Comparison of ENCODE assay signal across 17 cellular contexts in the genomic region with DNA sequence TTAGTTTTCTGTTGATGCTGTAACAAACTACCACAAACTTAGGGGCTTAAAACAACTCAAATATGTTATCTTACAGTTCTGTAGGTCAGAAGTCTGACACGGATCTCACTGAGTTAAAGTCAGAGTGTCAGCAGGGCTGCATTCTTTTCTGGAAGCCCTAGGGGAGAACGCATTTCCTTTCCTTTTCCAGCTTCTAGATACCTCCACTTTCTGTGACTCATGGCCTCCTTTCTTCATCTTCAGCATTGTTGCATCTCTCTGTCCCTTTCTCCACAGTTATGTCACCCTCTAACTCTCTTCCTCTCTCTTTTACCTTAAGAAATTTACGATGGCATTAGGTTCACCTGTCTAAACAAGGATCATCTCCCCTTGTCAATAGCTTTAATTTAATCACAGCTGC. TPM values are rescaled to one million over a fixed set of nuclear protein-coding genes. Genes with fewer than 3 reads are reported as not detected.
A peak's percentile ranks its signal among the peaks of the same experiment; 100 is the strongest.
DNase-seq lines count a peak whose midpoint lies in the region; FAIRE-seq and TF ChIP-seq lines count a peak whose summit lies in the region.
"Had no signal": no experiment of that assay in that cellular context is flagged by ENCODE, and none has a peak within 500 bp of the region (broad histone marks: within the 10 kb centered on the region; RNA-seq: fewer than 3 reads in every experiment).

No MANE protein-coding gene starts in this region.

- H3K9me3 Mint-ChIP-seq in immature natural killer cell = no peaks in the 10 kb centered on the region
- H3K9me3 Mint-ChIP-seq: CD4-positive, CD25-positive, alpha-beta regulatory T cell; memory B cell had no signal

- H3K9me3 ChIP-seq in SJSA1 (replicated peaks) (no peaks in the 10 kb centered on the region), esophagus muscularis mucosa (no peaks in the 10 kb centered on the region), neuronal stem cell (replicated peaks in 1 of 2; ENCODE audit: control insufficient read depth in 2 of 2, insufficient read depth in 1 of 2, low read depth in 1 of 2, low read length in 2 of 2) (no peaks in the 10 kb centered on the region), right atrium auricular region (no peaks in the 10 kb centered on the region)

- H2BK120ac ChIP-seq in neuronal stem cell (ENCODE audit: low read depth, low read length) = no peak overlapping the region

- no peak overlapping the region for H2BK12ac ChIP-seq in neuronal stem cell (ENCODE audit: low read length)

- no peak for TF ChIP-seq POLR2A in esophagus muscularis mucosa (IDR thresholded peaks at IDR 0.05; ENCODE audit: low read depth)

- H3K4me2 ChIP-seq in neuronal stem cell (ENCODE audit: insufficient read depth, low read length, poor library complexity, severe bottlenecking) = no peak overlapping the region

- no peak overlapping the region for H2BK15ac ChIP-seq in neuronal stem cell (ENCODE audit: low read length)

- TF ChIP-seq EP300 in esophagus muscularis mucosa (IDR thresholded peaks at IDR 0.05) = no peak

- H3K4me1 ChIP-seq in SJSA1 (replicated peaks) (peaks cover 48% of the 10 kb centered on the region), esophagus muscularis mucosa (peaks cover 7 to 15% (median 9%) of the 10 kb centered on the region in 4 donors), neuronal stem cell (ENCODE audit: control insufficient read depth in 2 of 2, insufficient read depth in 1 of 2, low read depth in 1 of 2, low read length in 2 of 2) (peaks cover 0 to 3% of the 10 kb centered on the region in 2 donors), right atrium auricular region (no peaks in the 10 kb centered on the region)

- H4K8ac ChIP-seq in neuronal stem cell (ENCODE audit: low read depth, low read length) = no peak overlapping the region

- FAIRE-seq in RCC 7860 (lab: Jason Lieb, UNC) = no peak

- no peaks in the 10 kb centered on the region for H3K79me1 ChIP-seq in neuronal stem cell (ENCODE audit: low read depth, low read length)

- no peak overlapping the region for H2AK5ac ChIP-seq in neuronal stem cell (ENCODE audit: low read depth, low read length)

- no peak overlapping the region for H3K18ac ChIP-seq in neuronal stem cell (ENCODE audit: low read length)

- DNase-seq in HCEC 1CT = peak; percentile 50
- peak in 1 of 2 experiments; percentile 49 for DNase-seq in SJSA1 (ENCODE audit: low read depth in 1 of 2, low spot score in 2 of 2)
- peak; percentile 42 for DNase-seq in esophagus muscularis mucosa (ENCODE audit: extremely low spot score)
- DNase-seq in neuronal stem cell (ENCODE audit: low spot score) = no peak
- no peak for DNase-seq in RCC 7860 (ENCODE audit: low spot score)
- no peak for DNase-seq in activated CD8-positive, alpha-beta memory T cell treated with anti-CD3 and anti-CD28 coated beads, Interleukin-2, amount 50 U/mL, for 48 hours
- no peak for DNase-seq in immature natural killer cell
- no peak for DNase-seq in right atrium auricular region (ENCODE audit: low spot score)
- DNase-seq: activated CD8-positive, alpha-beta memory T cell treated with anti-CD3 and anti-CD28 coated beads, Interleukin-2, amount 10 ng/mL, durations not matched to agents 7 days and 5 days; CD4-positive, CD25-positive, alpha-beta regulatory T cell; GDM1; GOT3; Kasumi-1; NCI-H2029 treated with DMSO at 0.1 percent for 48 hours; nucleus accumbens had no signal

- H4K91ac ChIP-seq in neuronal stem cell (ENCODE audit: low read depth, low read length, poor library complexity) = no peak overlapping the region

- H3K23ac ChIP-seq in neuronal stem cell (ENCODE audit: low read depth, low read length, poor library complexity) = no peak overlapping the region

- WGBS in esophagus muscularis mucosa = 76% methylated on average over 3 of the region's 3 CpGs
- no CpG with 5 or more reads among the region's 3 CpGs for WGBS in neuronal stem cell (ENCODE audit: extremely low coverage in 2 of 2, insufficient read length in 2 of 2, insufficient replicate concordance in 1 of 2), 2 donors

- no peak overlapping the region for H3K4ac ChIP-seq in neuronal stem cell (ENCODE audit: low read length)

- H3K4me3 ChIP-seq in SJSA1 (no peak overlapping the region), esophagus muscularis mucosa (no peak overlapping the region), neuronal stem cell (ENCODE audit: low read length in 2 of 2) (no peak overlapping the region), right atrium auricular region (no peak overlapping the region)

- H3K27ac ChIP-seq in SJSA1 = peak overlapping the region; percentile 47
- H3K27ac ChIP-seq in esophagus muscularis mucosa (replicated peaks in 1 of 4) = no peak overlapping the region
- H3K27ac ChIP-seq in neuronal stem cell (replicated peaks; ENCODE audit: low read length) = no peak overlapping the region
- H3K27ac ChIP-seq in right atrium auricular region = no peak overlapping the region

- H3K36me3 Mint-ChIP-seq in immature natural killer cell = no peaks in the 10 kb centered on the region
- H3K36me3 Mint-ChIP-seq: activated CD8-positive, alpha-beta memory T cell treated with anti-CD3 and anti-CD28 coated beads, Interleukin-2, amount 10 ng/mL, durations not matched to agents 7 days and 5 days; activated naive CD8-positive, alpha-beta T cell; CD4-positive, CD25-positive, alpha-beta regulatory T cell; memory B cell had no signal

- H2BK5ac ChIP-seq in neuronal stem cell (ENCODE audit: low read length) = no peak overlapping the region

- H3K14ac ChIP-seq in neuronal stem cell (ENCODE audit: low read length) = no peak overlapping the region

- H2AFZ ChIP-seq in neuronal stem cell (ENCODE audit: low read length) = peak overlapping the region; percentile 55

- H3K27me3 ChIP-seq in SJSA1 (replicated peaks) (no peaks in the 10 kb centered on the region), esophagus muscularis mucosa (no peaks in the 10 kb centered on the region), neuronal stem cell (ENCODE audit: control insufficient read depth in 3 of 3, insufficient read depth in 3 of 3, low read depth in 1 of 3, low read length in 3 of 3) (no peaks in the 10 kb centered on the region), right atrium auricular region (no peaks in the 10 kb centered on the region)

- TF ChIP-seq CTCF in esophagus muscularis mucosa (IDR thresholded peaks at IDR 0.05) = no peak
- no peak for TF ChIP-seq CTCF in right atrium auricular region (IDR thresholded peaks at IDR 0.05)

- no peak overlapping the region for H3K4me3 Mint-ChIP-seq in immature natural killer cell
- H3K4me3 Mint-ChIP-seq: activated CD8-positive, alpha-beta memory T cell treated with anti-CD3 and anti-CD28 coated beads, Interleukin-2, amount 10 ng/mL, durations not matched to agents 7 days and 5 days; activated naive CD8-positive, alpha-beta T cell; CD4-positive, CD25-positive, alpha-beta regulatory T cell; memory B cell had no signal

- H3K36me3 ChIP-seq in SJSA1 = no peaks in the 10 kb centered on the region
- H3K36me3 ChIP-seq in esophagus muscularis mucosa = no peaks in the 10 kb centered on the region
- no peaks in the 10 kb centered on the region for H3K36me3 ChIP-seq in neuronal stem cell (replicated peaks in 1 of 2; ENCODE audit: control insufficient read depth in 2 of 2, insufficient read depth in 2 of 2, low read length in 2 of 2)
- H3K36me3 ChIP-seq in right atrium auricular region = no peaks in the 10 kb centered on the region

- H3K4me1 Mint-ChIP-seq in immature natural killer cell = no peaks in the 10 kb centered on the region
- H3K4me1 Mint-ChIP-seq: activated CD8-positive, alpha-beta memory T cell treated with anti-CD3 and anti-CD28 coated beads, Interleukin-2, amount 10 ng/mL, durations not matched to agents 7 days and 5 days; CD4-positive, CD25-positive, alpha-beta regulatory T cell; memory B cell had no signal

- no peak overlapping the region for H3K9ac ChIP-seq in neuronal stem cell (ENCODE audit: low read depth, low read length, poor library complexity)

- intact Hi-C loops in esophagus muscularis mucosa (cut with DNase I) = no loop called here

- H3K27ac Mint-ChIP-seq in immature natural killer cell = no peak overlapping the region
- H3K27ac Mint-ChIP-seq: activated CD8-positive, alpha-beta memory T cell treated with anti-CD3 and anti-CD28 coated beads, Interleukin-2, amount 10 ng/mL, durations not matched to agents 7 days and 5 days; activated naive CD8-positive, alpha-beta T cell; CD4-positive, CD25-positive, alpha-beta regulatory T cell; memory B cell had no signal

- peaks cover 2 to 10% (median 7%) of the 10 kb centered on the region in 3 donors for H3K27me3 Mint-ChIP-seq in immature natural killer cell (ENCODE audit: low read depth in 3 of 3)

RNA-seq across cellular contexts. Expression of a gene that starts 13.3 kb away (rescaled TPM):
- 118 and 130 TPM in 2 replicates for total RNA-seq in SJSA1 (2014; rRNA removed; shearing (Covaris generic))
- 100 to 1,000 TPM in 1 of 4 donors, 10 to 100 TPM in 3; 74.6 to 129 (median 97.1) TPM for total RNA-seq in esophagus muscularis mucosa
- polyA plus RNA-seq in neuronal stem cell (2013, experiment 1 of 2) = 50.0 TPM
- 50.8 TPM for polyA plus RNA-seq in neuronal stem cell (2013, experiment 2 of 2)
- 10 to 100 TPM; 12.0 to 17.0 (median 14.3) TPM for polyA plus RNA-seq in immature natural killer cell
- total RNA-seq in right atrium auricular region = 10 to 100 TPM; 38.9 to 51.4 TPM

Comparison
In these comparisons a context has a peak if more than half of its experiments do, and no peak if none do; other contexts are left out.
1. DNase-seq: peak in HCEC 1CT (single experiment) and esophagus muscularis mucosa (single experiment); none in neuronal stem cell (single experiment), RCC 7860 (single experiment), activated CD8-positive, alpha-beta memory T cell treated with anti-CD3 and anti-CD28 coated beads, Interleukin-2, amount 50 U/mL, for 48 hours (single experiment), immature natural killer cell (0 of 3) and right atrium auricular region (single experiment).